ENCODE assay signal across 13 cellular contexts in genomic region chr1:215001419-215002021, GRCh38.
DNase-seq lines count a peak whose midpoint lies in the region; ATAC-seq and TF ChIP-seq lines count a peak whose summit lies in the region.
"Had no signal": no experiment of that assay in that cellular context is flagged by ENCODE, and none has a peak within 500 bp of the region (broad histone marks: within the 10 kb centered on the region; RNA-seq: fewer than 3 reads in every experiment).

No MANE protein-coding gene starts in this region.

- intact Hi-C loops in activated CD4-positive, alpha-beta T cell treated with anti-CD3 and anti-CD28 coated beads, Interleukin-2, amount 10 ng/mL, durations not matched to agents 24 days and 14 days (cut with micrococcal nuclease): no loop called here

- peak; percentile 96 for ATAC-seq in GM18520 (IDR thresholded peaks at IDR 0.05; ENCODE audit: unreplicated experiment)
- peak; percentile 95 for ATAC-seq in GM21526 (IDR thresholded peaks at IDR 0.05; ENCODE audit: low FRiP score, unreplicated experiment)
- ATAC-seq in HG03108 (IDR thresholded peaks at IDR 0.05; ENCODE audit: unreplicated experiment): peak; percentile 83

- DNase-seq in RWPE1 (ENCODE audit: low spot score) (peak; percentile 49), superior temporal gyrus (ENCODE audit: extremely low spot score) (no peak), glutamatergic neuron (no peak), hippocampal formation (lab: John Stamatoyannopoulos, UW) (no peak)
- DNase-seq in activated CD4-positive, alpha-beta T cell treated with anti-CD3 and anti-CD28 coated beads, Interleukin-2, amount 10 ng/mL, durations not matched to agents 24 days and 14 days: no peak
- DNase-seq: activated gamma-delta T cell treated with Interleukin-2 at 50 U/mL for 16 hours, COR-L47, kidney glomerular epithelial cell had no signal

- H3K4me1 Mint-ChIP-seq in glutamatergic neuron (ENCODE audit: low read depth, unreplicated experiment): no peaks in the 10 kb centered on the region
- H3K4me1 Mint-ChIP-seq in activated CD4-positive, alpha-beta T cell treated with anti-CD3 and anti-CD28 coated beads, Interleukin-2, amount 10 ng/mL, durations not matched to agents 24 days and 14 days: no peaks in the 10 kb centered on the region

- no peak overlapping the region for H3K4me3 Mint-ChIP-seq in glutamatergic neuron (ENCODE audit: unreplicated experiment)
- H3K4me3 Mint-ChIP-seq in activated CD4-positive, alpha-beta T cell treated with anti-CD3 and anti-CD28 coated beads, Interleukin-2, amount 10 ng/mL, durations not matched to agents 24 days and 14 days: no peak overlapping the region
- H3K4me3 Mint-ChIP-seq: T-helper 1 cell treated with Interleukin-12 subunit alpha and Interleukin-12 subunit beta and Interleukin-4 antibody, amounts not matched to agents 30 μg/mL and 1 μg/mL, for 36 hours had no signal

- H3K27ac ChIP-seq in RWPE1: no peak overlapping the region
- H3K27ac ChIP-seq: prostate gland had no signal

- no peak overlapping the region for H3K27ac Mint-ChIP-seq in glutamatergic neuron (ENCODE audit: unreplicated experiment)
- H3K27ac Mint-ChIP-seq in activated CD4-positive, alpha-beta T cell treated with anti-CD3 and anti-CD28 coated beads, Interleukin-2, amount 10 ng/mL, durations not matched to agents 24 days and 14 days: no peak overlapping the region
- H3K27ac Mint-ChIP-seq: T-helper 1 cell treated with Interleukin-12 subunit alpha and Interleukin-12 subunit beta and Interleukin-4 antibody, amounts not matched to agents 30 μg/mL and 1 μg/mL, for 36 hours had no signal

- H3K9me3 Mint-ChIP-seq in glutamatergic neuron (ENCODE audit: unreplicated experiment): no peaks in the 10 kb centered on the region
- no peaks in the 10 kb centered on the region for H3K9me3 Mint-ChIP-seq in activated CD4-positive, alpha-beta T cell treated with anti-CD3 and anti-CD28 coated beads, Interleukin-2, amount 10 ng/mL, durations not matched to agents 24 days and 14 days
- H3K9me3 Mint-ChIP-seq: T-helper 1 cell treated with Interleukin-12 subunit alpha and Interleukin-12 subunit beta and Interleukin-4 antibody, amounts not matched to agents 30 μg/mL and 1 μg/mL, for 36 hours had no signal

- no peaks in the 10 kb centered on the region for H3K27me3 Mint-ChIP-seq in glutamatergic neuron (ENCODE audit: unreplicated experiment)
- H3K27me3 Mint-ChIP-seq in activated CD4-positive, alpha-beta T cell treated with anti-CD3 and anti-CD28 coated beads, Interleukin-2, amount 10 ng/mL, durations not matched to agents 24 days and 14 days: no peaks in the 10 kb centered on the region

- TF ChIP-seq CTCF in RWPE1 (conservative IDR thresholded peaks at IDR 0.05; ENCODE audit: low read depth): no peak
- TF ChIP-seq CTCF in glutamatergic neuron (IDR thresholded peaks at IDR 0.05; ENCODE audit: partially characterized antibody, unreplicated experiment): no peak

- POLR2A ChIA-PET in RWPE1 (lab: Yijun Ruan, JAX; ENCODE audit: low non-redundant PET): no interaction called here

- CTCF ChIA-PET in RWPE1 (lab: Yijun Ruan, JAX): no interaction called here

- no peaks in the 10 kb centered on the region for H3K36me3 Mint-ChIP-seq in glutamatergic neuron (ENCODE audit: unreplicated experiment)
- no peaks in the 10 kb centered on the region for H3K36me3 Mint-ChIP-seq in activated CD4-positive, alpha-beta T cell treated with anti-CD3 and anti-CD28 coated beads, Interleukin-2, amount 10 ng/mL, durations not matched to agents 24 days and 14 days (ENCODE audit: low read depth)
